ENCODE assay signal across 16 cellular contexts in the genomic region with DNA sequence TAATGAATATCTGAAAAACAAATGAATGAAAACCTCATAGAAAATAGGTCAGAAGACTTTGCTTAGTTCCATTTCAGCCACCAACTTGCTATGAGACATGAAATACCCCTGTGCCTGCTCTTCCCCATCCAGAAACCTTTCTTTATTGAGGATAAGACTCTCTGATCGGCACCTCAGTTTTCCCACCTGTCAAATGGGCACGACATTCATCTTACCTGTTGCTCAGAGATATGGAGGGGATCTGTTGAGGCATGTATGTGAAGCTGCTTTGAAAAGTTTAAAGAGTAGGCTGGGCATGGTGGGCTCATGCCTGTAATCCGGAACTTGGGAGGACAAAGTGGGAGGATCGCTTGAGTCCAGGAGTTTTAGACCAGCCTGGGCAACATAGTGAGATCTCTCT. TPM values are rescaled to one million over a fixed set of nuclear protein-coding genes. Genes with fewer than 3 reads are reported as not detected.
"Had no signal": no experiment of that assay in that cellular context is flagged by ENCODE, and none has a peak within 500 bp of the region (broad histone marks: within the 10 kb centered on the region; RNA-seq: fewer than 3 reads in every experiment).

No MANE protein-coding gene starts in this region.

- DNase-seq: colonic mucosa; esophagus squamous epithelium; immature natural killer cell; left lung; lower lobe of right lung; midbrain; posterior cingulate gyrus; small intestine; stimulated activated CD4-positive, alpha-beta T cell treated with anti-CD3 and anti-CD28 coated beads, Interleukin-12 subunit alpha, Interleukin-12 subunit beta, amount 100 ng/mL, for 4 hours; stimulated activated naive CD4-positive, alpha-beta T cell had no signal

- H3K36me3 Mint-ChIP-seq: immature natural killer cell; memory B cell; natural killer cell treated with Interleukin-12 subunit alpha and Interleukin-12 subunit beta and Interleukin-15 and Interleukin-18, amount 100 ng/mL, for 72 hours had no signal

- H3K27me3 ChIP-seq: colonic mucosa, esophagus squamous epithelium, left lung, tibial nerve had no signal

- H3K4me3 Mint-ChIP-seq: immature natural killer cell; memory B cell; natural killer cell treated with Interleukin-12 subunit alpha and Interleukin-12 subunit beta and Interleukin-15 and Interleukin-18, amount 100 ng/mL, for 72 hours had no signal

- ATAC-seq: left lung; lower lobe of right lung; natural killer cell treated with Interleukin-12 subunit alpha and Interleukin-12 subunit beta and Interleukin-15 and Interleukin-18, amount 100 ng/mL, for 72 hours had no signal

- FAIRE-seq: small intestine had no signal

- H3K4me3 ChIP-seq: colonic mucosa, esophagus squamous epithelium, left lung, lower lobe of right lung, tibial nerve had no signal

- H3K36me3 ChIP-seq: colonic mucosa, esophagus squamous epithelium, left lung, lower lobe of right lung, tibial nerve had no signal

- H3K9me3 Mint-ChIP-seq: immature natural killer cell; memory B cell; natural killer cell treated with Interleukin-12 subunit alpha and Interleukin-12 subunit beta and Interleukin-15 and Interleukin-18, amount 100 ng/mL, for 72 hours had no signal

- H3K4me1 ChIP-seq: colonic mucosa had no signal

- H3K9me3 ChIP-seq: colonic mucosa, esophagus squamous epithelium, left lung, lower lobe of right lung, tibial nerve had no signal

- H3K27ac Mint-ChIP-seq: immature natural killer cell; memory B cell; natural killer cell treated with Interleukin-12 subunit alpha and Interleukin-12 subunit beta and Interleukin-15 and Interleukin-18, amount 100 ng/mL, for 72 hours had no signal

- H3K27ac ChIP-seq: colonic mucosa, left lung, lower lobe of right lung had no signal

- H3K4me1 Mint-ChIP-seq: immature natural killer cell had no signal

RNA-seq across cellular contexts. Expression of gene MAP1LC3B2, which starts 41.8 kb away (rescaled TPM):
- total RNA-seq: dermis blood vessel endothelial cell, epithelial cell of proximal tubule, ureter had no signal
